In genomic region chr12:57080855-57081254, GRCh38 we compare ENCODE assay signal across 18 cellular contexts. TPM values are rescaled to one million over a fixed set of nuclear protein-coding genes. Genes with fewer than 3 reads are reported as not detected.
"Had no signal": no experiment of that assay in that cellular context is flagged by ENCODE, and none has a peak within 500 bp of the region (broad histone marks: within the 10 kb centered on the region; RNA-seq: fewer than 3 reads in every experiment).

No MANE protein-coding gene starts in this region.

- H3K27me3 Mint-ChIP-seq: activated naive CD8-positive, alpha-beta T cell treated with anti-CD3 and anti-CD28 coated beads, Interleukin-2, amount 10 ng/mL, durations not matched to agents 7 days and 5 days; central memory CD8-positive, alpha-beta T cell; stimulated activated memory B cell treated with anti-CD40 and anti-IgM and Interleukin-4, amounts not matched to agents 10 μg/mL and 1 μg/mL and 100 μg/mL, for 72 hours had no signal

- H3K36me3 Mint-ChIP-seq: natural killer cell; stimulated activated memory B cell treated with anti-CD40 and anti-IgM and Interleukin-4, amounts not matched to agents 10 μg/mL and 1 μg/mL and 100 μg/mL, for 72 hours had no signal

- ATAC-seq: natural killer cell; stimulated activated memory B cell treated with anti-CD40 and anti-IgM and Interleukin-4, amounts not matched to agents 10 μg/mL and 1 μg/mL and 100 μg/mL, for 72 hours had no signal

- H3K27ac Mint-ChIP-seq: activated naive CD8-positive, alpha-beta T cell treated with anti-CD3 and anti-CD28 coated beads, Interleukin-2, amount 10 ng/mL, durations not matched to agents 7 days and 5 days had no signal

- H3K9me3 Mint-ChIP-seq: activated naive CD8-positive, alpha-beta T cell treated with anti-CD3 and anti-CD28 coated beads, Interleukin-2, amount 10 ng/mL, durations not matched to agents 7 days and 5 days; central memory CD8-positive, alpha-beta T cell; natural killer cell; stimulated activated memory B cell treated with anti-CD40 and anti-IgM and Interleukin-4, amounts not matched to agents 10 μg/mL and 1 μg/mL and 100 μg/mL, for 72 hours had no signal

- H3K4me3 Mint-ChIP-seq: activated naive CD8-positive, alpha-beta T cell treated with anti-CD3 and anti-CD28 coated beads, Interleukin-2, amount 10 ng/mL, durations not matched to agents 7 days and 5 days; central memory CD8-positive, alpha-beta T cell; natural killer cell; stimulated activated memory B cell treated with anti-CD40 and anti-IgM and Interleukin-4, amounts not matched to agents 10 μg/mL and 1 μg/mL and 100 μg/mL, for 72 hours had no signal

- DNase-seq: activated CD4-positive, CD25-positive, alpha-beta regulatory T cell; activated effector memory CD4-positive, alpha-beta T cell treated with anti-CD3 and anti-CD28 coated beads, Interleukin-2, amount 50 U/mL, for 16 hours; activated naive CD8-positive, alpha-beta T cell treated with anti-CD3 and anti-CD28 coated beads, Interleukin-2, amount 10 ng/mL, durations not matched to agents 7 days and 5 days; activated T-cell treated with anti-CD3 and anti-CD28 coated beads, Interleukin-2, amount 50 U/mL, for 48 hours; brain microvascular endothelial cell; colonic mucosa; hypothalamus; natural killer cell; occipital lobe; posterior cingulate gyrus; sigmoid colon; stimulated activated CD4-positive, alpha-beta T cell treated with anti-CD3 and anti-CD28 coated beads, Interleukin-4, amount 100 ng/mL, for 4 hours had no signal

- H3K4me3 ChIP-seq: colonic mucosa, lung, sigmoid colon, SK-N-MC had no signal

RNA-seq across cellular contexts. Expression of gene MYO1A, which starts 30.9 kb away (rescaled TPM):
- total RNA-seq: frontal cortex, occipital lobe, renal cortical epithelial cell had no signal
